Comparison of ENCODE assay signal across 8 cellular contexts in genomic region chr1:215526147-215526845, GRCh38. TPM values are rescaled to one million over a fixed set of nuclear protein-coding genes. Genes with fewer than 3 reads are reported as not detected.
A peak's percentile ranks its signal among the peaks of the same experiment; 100 is the strongest.
DNase-seq lines count a peak whose midpoint lies in the region; ATAC-seq, FAIRE-seq and TF ChIP-seq lines count a peak whose summit lies in the region.

No MANE protein-coding gene starts in this region.

- H3K9me3 ChIP-seq in adrenal gland (replicated peaks in 1 of 3) = no peaks in the 10 kb centered on the region
- no peaks in the 10 kb centered on the region for H3K9me3 ChIP-seq in uterus

- no peak overlapping the region for H3K4me3 ChIP-seq in adrenal gland
- no peak overlapping the region for H3K4me3 ChIP-seq in uterus

- FAIRE-seq in islet of Langerhans (lab: Jason Lieb, UNC) = peak; percentile 92

- TF ChIP-seq CTCF in GM12872 (IDR thresholded peaks at IDR 0.05; ENCODE audit: insufficient read depth, low read depth, low read length) (peak; percentile 43; the same call in 2 of the 3 replicates), adrenal gland (IDR thresholded peaks at IDR 0.05) (peak; percentile 66 to 84 (median 80)), uterus (IDR thresholded peaks at IDR 0.05) (peak; percentile 54 to 71 (median 64))

- 33 to 36% (median 34%) methylated on average over 7 of the region's 7 CpGs for WGBS in adrenal gland, 4 donors

- no peak overlapping the region for H3K27ac ChIP-seq in adrenal gland
- no peak overlapping the region for H3K27ac ChIP-seq in uterus

- TF ChIP-seq POLR2A in adrenal gland (IDR thresholded peaks at IDR 0.05) = no peak
- TF ChIP-seq POLR2A in uterus (IDR thresholded peaks at IDR 0.05) = no peak

- DNase-seq in A172 (ENCODE audit: low spot score) = peak; percentile 58
- DNase-seq in NCI-H2107 (lab: John Stamatoyannopoulos, UW) = peak; percentile 43
- no peak for DNase-seq in adrenal gland
- DNase-seq in uterus = no peak
- no peak for DNase-seq in activated CD8-positive, alpha-beta memory T cell treated with anti-CD3 and anti-CD28 coated beads for 24 hours

- H3K27me3 ChIP-seq in adrenal gland (no peaks in the 10 kb centered on the region), uterus (no peaks in the 10 kb centered on the region)

- intact Hi-C loops in adrenal gland (cut with DNase I) (loop anchor here (10.0 kb wide), 3 partner anchors 731 to 1191 kb away; no protein-coding TSS in a partner anchor), uterus (cut with DNase I; ENCODE audit: low total_unique reads) (no loop called here)

- H3K4me1 ChIP-seq in adrenal gland (replicated peaks in 1 of 2) = peaks cover 0 to 7% of the 10 kb centered on the region in 2 donors
- H3K4me1 ChIP-seq in uterus = no peaks in the 10 kb centered on the region

- peak; percentile 82 for ATAC-seq in HG02884 (IDR thresholded peaks at IDR 0.05; ENCODE audit: unreplicated experiment)

- H3K36me3 ChIP-seq in adrenal gland (replicated peaks in 1 of 2) (no peaks in the 10 kb centered on the region), uterus (no peaks in the 10 kb centered on the region)

RNA-seq across cellular contexts. Expression of gene KCTD3, which starts 40.8 kb away (rescaled TPM):
- 43.1 and 47.8 TPM in 2 replicates for total RNA-seq in A172 (2014; rRNA removed; shearing (Covaris generic))
- 100 to 1,000 TPM in 7 of 8 donors, 10 to 100 TPM in 1; 78.0 to 169 (median 128) TPM for total RNA-seq in adrenal gland
- polyA plus RNA-seq in adrenal gland = 100 to 1,000 TPM in 2 of 3 donors, 10 to 100 TPM in 1; 88.3 to 130 (median 109) TPM
- total RNA-seq in uterus = 10 to 100 TPM; 43.2 to 92.4 (median 53.7) TPM

Comparison
In these comparisons a context has a peak if more than half of its experiments do, and no peak if none do; other contexts are left out.
1. DNase-seq: peak in A172 (single experiment) and NCI-H2107 (single experiment); none in adrenal gland (0 of 7), uterus (0 of 2) and activated CD8-positive, alpha-beta memory T cell treated with anti-CD3 and anti-CD28 coated beads for 24 hours (single experiment).
2. Peak in every context shown above with its lines, with median percentiles within 50 percentile points of each other: CTCF ChIP-seq.